ENCODE assay signal across 9 cellular contexts in the genomic region with DNA sequence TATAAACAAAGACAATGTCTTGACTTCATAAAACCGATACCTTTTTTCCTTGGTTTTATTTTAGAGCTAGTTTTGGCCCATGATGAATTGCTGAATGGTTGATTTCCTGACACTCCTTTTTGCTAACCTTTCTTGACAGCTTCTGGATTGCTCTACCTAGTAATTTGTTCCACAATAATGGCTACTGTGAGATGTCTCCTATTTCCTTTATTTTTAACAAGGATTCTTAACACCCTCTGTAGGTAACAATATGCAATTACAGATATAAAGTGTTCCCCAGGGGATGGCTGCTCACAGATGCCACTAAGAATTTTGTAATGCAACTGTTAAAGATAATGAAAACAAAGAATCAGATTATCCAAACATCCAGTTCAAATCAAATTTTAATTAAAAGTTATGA.
A peak's percentile ranks its signal among the peaks of the same experiment; 100 is the strongest.
DNase-seq lines count a peak whose midpoint lies in the region; ATAC-seq lines count a peak whose summit lies in the region.
"Had no signal": no experiment of that assay in that cellular context is flagged by ENCODE, and none has a peak within 500 bp of the region (broad histone marks: within the 10 kb centered on the region; RNA-seq: fewer than 3 reads in every experiment).

No MANE protein-coding gene starts in this region.

- no peak overlapping the region for H3K27ac Mint-ChIP-seq in memory B cell
- H3K27ac Mint-ChIP-seq: activated naive CD4-positive, alpha-beta T cell treated with anti-CD3 and anti-CD28 coated beads, Interleukin-2, amount 50 U/mL, for 24 hours had no signal

- no peaks in the 10 kb centered on the region for H3K36me3 Mint-ChIP-seq in activated T-cell treated with anti-CD3 and anti-CD28 coated beads, Interleukin-2, amount 50 U/mL, for 4 hours (ENCODE audit: insufficient read depth)
- H3K36me3 Mint-ChIP-seq in memory B cell = no peaks in the 10 kb centered on the region
- H3K36me3 Mint-ChIP-seq: activated naive CD4-positive, alpha-beta T cell treated with anti-CD3 and anti-CD28 coated beads, Interleukin-2, amount 50 U/mL, for 24 hours had no signal

- no peaks in the 10 kb centered on the region for H3K9me3 Mint-ChIP-seq in activated T-cell treated with anti-CD3 and anti-CD28 coated beads, Interleukin-2, amount 50 U/mL, for 4 hours
- no peaks in the 10 kb centered on the region for H3K9me3 Mint-ChIP-seq in memory B cell
- H3K9me3 Mint-ChIP-seq: activated naive CD4-positive, alpha-beta T cell treated with anti-CD3 and anti-CD28 coated beads, Interleukin-2, amount 50 U/mL, for 24 hours had no signal

- ATAC-seq in activated T-cell treated with anti-CD3 and anti-CD28 coated beads, Interleukin-2, amount 50 U/mL, for 4 hours = peak; percentile 52 to 57
- ATAC-seq in HG03354 (IDR thresholded peaks at IDR 0.05; ENCODE audit: poor library complexity, severe bottlenecking, unreplicated experiment) (peak; percentile 71), memory B cell (ENCODE audit: low read depth) (peak; percentile 41), GM18520 (IDR thresholded peaks at IDR 0.05; ENCODE audit: unreplicated experiment) (no peak)

- H3K4me1 Mint-ChIP-seq in activated T-cell treated with anti-CD3 and anti-CD28 coated beads, Interleukin-2, amount 50 U/mL, for 4 hours (ENCODE audit: low read depth) = peaks cover 1% of the 10 kb centered on the region
- H3K4me1 Mint-ChIP-seq in memory B cell = no peaks in the 10 kb centered on the region
- H3K4me1 Mint-ChIP-seq: activated naive CD4-positive, alpha-beta T cell treated with anti-CD3 and anti-CD28 coated beads, Interleukin-2, amount 50 U/mL, for 24 hours had no signal

- peaks cover 6% of the 10 kb centered on the region for H3K27me3 Mint-ChIP-seq in activated T-cell treated with anti-CD3 and anti-CD28 coated beads, Interleukin-2, amount 50 U/mL, for 4 hours (ENCODE audit: low read depth)
- H3K27me3 Mint-ChIP-seq in memory B cell = peaks cover 2% of the 10 kb centered on the region

- H3K4me3 Mint-ChIP-seq in activated T-cell treated with anti-CD3 and anti-CD28 coated beads, Interleukin-2, amount 50 U/mL, for 4 hours = no peak overlapping the region
- H3K4me3 Mint-ChIP-seq in memory B cell = no peak overlapping the region
- H3K4me3 Mint-ChIP-seq: activated naive CD4-positive, alpha-beta T cell treated with anti-CD3 and anti-CD28 coated beads, Interleukin-2, amount 50 U/mL, for 24 hours had no signal

- DNase-seq in activated T-cell treated with anti-CD3 and anti-CD28 coated beads, Interleukin-2, amount 50 U/mL, for 4 hours = no peak
- no peak for DNase-seq in activated T-cell treated with anti-CD3 and anti-CD28 coated beads, Interleukin-2, amount 50 U/mL, for 48 hours
- DNase-seq in NCI-H524 (lab: John Stamatoyannopoulos, UW) = peak; percentile 34 to 82
- peak; percentile 90 for DNase-seq in cerebellar cortex (ENCODE audit: low spot score)
- peak in 1 of 2 donors; percentile 10 for DNase-seq in memory B cell (ENCODE audit: low spot score in 2 of 2)
- DNase-seq in activated CD4-positive, alpha-beta T cell treated with anti-CD3 and anti-CD28 coated beads, Interleukin-2, amount 50 U/mL, for 48 hours = no peak

Comparison
In these comparisons a context has a peak if more than half of its experiments do, and no peak if none do; other contexts are left out.
1. DNase-seq: peak in NCI-H524 (2 of 2) and cerebellar cortex (single experiment); none in activated T-cell treated with anti-CD3 and anti-CD28 coated beads, Interleukin-2, amount 50 U/mL, for 4 hours (single experiment), activated T-cell treated with anti-CD3 and anti-CD28 coated beads, Interleukin-2, amount 50 U/mL, for 48 hours (0 of 2) and activated CD4-positive, alpha-beta T cell treated with anti-CD3 and anti-CD28 coated beads, Interleukin-2, amount 50 U/mL, for 48 hours (0 of 2).